Comparison of ENCODE assay signal across 12 cellular contexts in the genomic region with DNA sequence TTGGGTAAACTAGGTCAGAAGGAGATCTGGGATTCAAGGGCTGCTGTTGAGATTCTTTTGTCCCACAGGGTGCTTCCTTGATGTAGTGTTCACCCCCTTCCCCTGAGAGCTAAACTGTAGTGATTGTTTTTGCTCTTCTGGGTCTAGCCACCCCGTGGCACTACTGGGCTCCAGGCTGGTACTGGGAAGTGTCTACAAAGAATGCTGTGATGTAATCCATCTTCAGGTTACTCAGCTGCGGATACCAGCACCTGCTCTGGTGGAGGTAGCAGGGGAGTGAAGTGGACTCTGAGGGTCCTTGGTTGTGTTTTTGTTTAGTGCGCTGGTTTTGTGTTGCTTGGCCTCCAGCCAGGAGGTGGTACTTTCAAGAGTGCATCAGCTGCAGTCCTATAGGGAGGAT.
DNase-seq lines count a peak whose midpoint lies in the region; ATAC-seq and TF ChIP-seq lines count a peak whose summit lies in the region.
"Had no signal": no experiment of that assay in that cellular context is flagged by ENCODE, and none has a peak within 500 bp of the region (broad histone marks: within the 10 kb centered on the region; RNA-seq: fewer than 3 reads in every experiment).

No MANE protein-coding gene starts in this region.

- H3K27ac Mint-ChIP-seq in nephron progenitor cell = peak overlapping the region; percentile 73
- H3K27ac Mint-ChIP-seq in naive thymus-derived CD8-positive, alpha-beta T cell = no peak overlapping the region
- H3K27ac Mint-ChIP-seq: stimulated activated naive CD8-positive, alpha-beta T cell treated with anti-CD3 and anti-CD28 coated beads, Interleukin-15, Interleukin-2, amounts not matched to agents 100 ng/mL and 50 ng/mL, for 24 hours had no signal

- H3K9me3 Mint-ChIP-seq in nephron progenitor cell = peaks cover 33% of the 10 kb centered on the region
- peaks cover 0 to 4% (median 0%) of the 10 kb centered on the region in 9 donors for H3K9me3 Mint-ChIP-seq in naive thymus-derived CD8-positive, alpha-beta T cell
- H3K9me3 Mint-ChIP-seq: stimulated activated naive CD8-positive, alpha-beta T cell treated with anti-CD3 and anti-CD28 coated beads, Interleukin-15, Interleukin-2, amounts not matched to agents 100 ng/mL and 50 ng/mL, for 24 hours had no signal

- peaks cover 13% of the 10 kb centered on the region for H3K4me1 Mint-ChIP-seq in nephron progenitor cell
- H3K4me1 Mint-ChIP-seq in naive thymus-derived CD8-positive, alpha-beta T cell = peaks cover 0 to 2% (median 0%) of the 10 kb centered on the region in 4 donors

- no peak overlapping the region for H3K4me3 Mint-ChIP-seq in nephron progenitor cell
- H3K4me3 Mint-ChIP-seq in naive thymus-derived CD8-positive, alpha-beta T cell = no peak overlapping the region
- H3K4me3 Mint-ChIP-seq: stimulated activated naive CD8-positive, alpha-beta T cell treated with anti-CD3 and anti-CD28 coated beads, Interleukin-15, Interleukin-2, amounts not matched to agents 100 ng/mL and 50 ng/mL, for 24 hours had no signal

- POLR2A ChIA-PET in naive thymus-derived CD8-positive, alpha-beta T cell (lab: Charles Lee) = no interaction called here

- ATAC-seq in GM18861 (IDR thresholded peaks at IDR 0.05; ENCODE audit: unreplicated experiment) (peak; percentile 15), HG02642 (IDR thresholded peaks at IDR 0.05; ENCODE audit: poor library complexity, unreplicated experiment) (peak; percentile 7)
- no peak for ATAC-seq in naive thymus-derived CD8-positive, alpha-beta T cell
- ATAC-seq: left cardiac atrium had no signal

- peak; percentile 0 for DNase-seq in SHP77 treated with DMSO at 0.1 percent for 48 hours (lab: John Stamatoyannopoulos, UW)
- no peak for DNase-seq in nephron progenitor cell
- no peak for DNase-seq in naive thymus-derived CD8-positive, alpha-beta T cell
- DNase-seq in putamen (ENCODE audit: low spot score) = no peak
- no peak for DNase-seq in OCI-M2 (lab: John Stamatoyannopoulos, UW; ENCODE audit: unreplicated experiment)
- DNase-seq: activated CD4-positive, alpha-beta T cell treated with anti-CD3 and anti-CD28 coated beads, Interleukin-2, amount 50 U/mL, for 1 hour; activated naive CD4-positive, alpha-beta T cell treated with Interleukin-2 at 50 U/mL for 16 hours; DMS 273 treated with DMSO at 0.1 percent for 48 hours; left cardiac atrium had no signal

- H3K27me3 Mint-ChIP-seq in nephron progenitor cell (ENCODE audit: low read depth, poor library complexity) = no peaks in the 10 kb centered on the region
- H3K27me3 Mint-ChIP-seq in naive thymus-derived CD8-positive, alpha-beta T cell = no peaks in the 10 kb centered on the region
- H3K27me3 Mint-ChIP-seq: stimulated activated naive CD8-positive, alpha-beta T cell treated with anti-CD3 and anti-CD28 coated beads, Interleukin-15, Interleukin-2, amounts not matched to agents 100 ng/mL and 50 ng/mL, for 24 hours had no signal

- TF ChIP-seq CTCF in nephron progenitor cell (IDR thresholded peaks at IDR 0.05) = no peak

- no peaks in the 10 kb centered on the region for H3K36me3 Mint-ChIP-seq in nephron progenitor cell (ENCODE audit: low read depth)
- H3K36me3 Mint-ChIP-seq in naive thymus-derived CD8-positive, alpha-beta T cell = no peaks in the 10 kb centered on the region

Comparison
In these comparisons a context has a peak if more than half of its experiments do, and no peak if none do; other contexts are left out.
1. ATAC-seq: peak in GM18861 (single experiment) and HG02642 (single experiment); none in naive thymus-derived CD8-positive, alpha-beta T cell (0 of 2).